Comparison of ENCODE assay signal across 1 cellular context in the genomic region with DNA sequence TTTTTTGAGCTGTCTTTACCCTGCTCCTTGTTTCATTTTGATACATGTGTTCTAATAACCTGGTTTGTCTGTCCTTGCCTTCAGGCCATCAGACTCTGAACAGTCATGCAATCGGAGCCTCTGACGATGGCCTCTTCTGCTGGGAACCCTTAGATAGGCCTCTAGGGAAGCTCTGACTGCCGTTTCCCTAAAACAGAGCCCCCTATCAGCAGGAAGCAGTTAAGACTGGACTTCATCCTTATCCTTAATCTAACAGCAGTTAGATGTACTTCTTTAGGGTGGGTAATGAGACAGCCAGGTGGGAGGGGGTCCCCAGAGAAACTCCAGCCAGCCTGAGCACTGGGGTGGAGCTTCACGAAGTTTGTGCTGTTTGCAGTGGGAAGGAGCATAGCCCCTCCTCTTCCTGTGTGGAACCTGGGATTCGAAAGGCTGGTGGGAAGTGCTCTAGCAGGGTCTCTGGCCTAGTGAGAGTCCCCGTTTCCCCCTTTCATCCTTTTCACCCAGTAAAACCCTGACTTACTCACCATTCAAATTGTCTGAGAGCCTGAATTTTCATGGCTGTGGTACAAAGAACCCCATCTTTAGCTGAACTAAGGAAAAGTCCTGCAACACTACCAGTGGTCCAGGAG.
TF ChIP-seq lines count a peak whose summit lies in the region.

No MANE protein-coding gene starts in this region.

TF ChIP-seq in K562, 482 proteins besides CTCF, POLR2A, EP300 and RAD21 (continued from another document):
- TF ChIP-seq, protein P1, sequence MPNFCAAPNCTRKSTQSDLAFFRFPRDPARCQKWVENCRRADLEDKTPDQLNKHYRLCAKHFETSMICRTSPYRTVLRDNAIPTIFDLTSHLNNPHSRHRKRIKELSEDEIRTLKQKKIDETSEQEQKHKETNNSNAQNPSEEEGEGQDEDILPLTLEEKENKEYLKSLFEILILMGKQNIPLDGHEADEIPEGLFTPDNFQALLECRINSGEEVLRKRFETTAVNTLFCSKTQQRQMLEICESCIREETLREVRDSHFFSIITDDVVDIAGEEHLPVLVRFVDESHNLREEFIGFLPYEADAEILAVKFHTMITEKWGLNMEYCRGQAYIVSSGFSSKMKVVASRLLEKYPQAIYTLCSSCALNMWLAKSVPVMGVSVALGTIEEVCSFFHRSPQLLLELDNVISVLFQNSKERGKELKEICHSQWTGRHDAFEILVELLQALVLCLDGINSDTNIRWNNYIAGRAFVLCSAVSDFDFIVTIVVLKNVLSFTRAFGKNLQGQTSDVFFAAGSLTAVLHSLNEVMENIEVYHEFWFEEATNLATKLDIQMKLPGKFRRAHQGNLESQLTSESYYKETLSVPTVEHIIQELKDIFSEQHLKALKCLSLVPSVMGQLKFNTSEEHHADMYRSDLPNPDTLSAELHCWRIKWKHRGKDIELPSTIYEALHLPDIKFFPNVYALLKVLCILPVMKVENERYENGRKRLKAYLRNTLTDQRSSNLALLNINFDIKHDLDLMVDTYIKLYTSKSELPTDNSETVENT (CRISPR knock-in tag; IDR thresholded peaks at IDR 0.05) = no peak
- TF ChIP-seq RERE (CRISPR knock-in tag; IDR thresholded peaks at IDR 0.05; ENCODE audit: borderline replicate concordance) = no peak
- TF ChIP-seq POLR2AphosphoS2 (IDR thresholded peaks at IDR 0.05; ENCODE audit: low read length) = no peak
- TF ChIP-seq, protein P2, sequence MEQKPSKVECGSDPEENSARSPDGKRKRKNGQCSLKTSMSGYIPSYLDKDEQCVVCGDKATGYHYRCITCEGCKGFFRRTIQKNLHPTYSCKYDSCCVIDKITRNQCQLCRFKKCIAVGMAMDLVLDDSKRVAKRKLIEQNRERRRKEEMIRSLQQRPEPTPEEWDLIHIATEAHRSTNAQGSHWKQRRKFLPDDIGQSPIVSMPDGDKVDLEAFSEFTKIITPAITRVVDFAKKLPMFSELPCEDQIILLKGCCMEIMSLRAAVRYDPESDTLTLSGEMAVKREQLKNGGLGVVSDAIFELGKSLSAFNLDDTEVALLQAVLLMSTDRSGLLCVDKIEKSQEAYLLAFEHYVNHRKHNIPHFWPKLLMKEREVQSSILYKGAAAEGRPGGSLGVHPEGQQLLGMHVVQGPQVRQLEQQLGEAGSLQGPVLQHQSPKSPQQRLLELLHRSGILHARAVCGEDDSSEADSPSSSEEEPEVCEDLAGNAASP (IDR thresholded peaks at IDR 0.05) = no peak
- TF ChIP-seq UBTF (IDR thresholded peaks at IDR 0.05; ENCODE audit: borderline replicate concordance in 1 of 2, low read depth in 2 of 2, low read length in 2 of 2) = no peak
- no peak for TF ChIP-seq LARP7 (IDR thresholded peaks at IDR 0.05)
- TF ChIP-seq ZNF263 (CRISPR knock-in tag; IDR thresholded peaks at IDR 0.05; ENCODE audit: borderline replicate concordance) = no peak
- TF ChIP-seq FOXJ2 (tag; IDR thresholded peaks at IDR 0.05) = no peak
- TF ChIP-seq E4F1 (CRISPR knock-in tag; IDR thresholded peaks at IDR 0.05; ENCODE audit: borderline replicate concordance) = no peak
- no peak for TF ChIP-seq DPF2 (IDR thresholded peaks at IDR 0.05)
- TF ChIP-seq MAFK (IDR thresholded peaks at IDR 0.05; ENCODE audit: low read length) = no peak
